14 cellular contexts compared by ENCODE assay signal in the genomic region with DNA sequence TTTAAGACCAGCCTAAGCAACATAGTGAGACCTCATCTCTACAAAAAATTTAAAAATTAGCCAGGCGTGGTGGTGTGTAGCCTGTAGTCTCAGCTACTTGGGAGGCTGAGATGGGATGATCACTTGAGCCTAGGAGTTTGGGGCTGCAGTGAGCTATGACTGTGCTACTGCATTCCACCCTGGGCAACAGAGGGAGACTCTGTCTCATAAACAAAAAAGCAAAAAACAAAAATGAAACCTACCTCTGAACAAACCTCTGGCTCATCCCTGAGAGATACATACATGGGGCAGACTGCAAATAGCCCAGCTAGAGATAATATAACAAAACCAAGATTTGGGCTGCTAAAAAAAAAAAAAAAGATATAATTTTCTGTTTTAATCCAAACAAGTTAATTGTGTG. TPM values are rescaled to one million over a fixed set of nuclear protein-coding genes. Genes with fewer than 3 reads are reported as not detected.
A peak's percentile ranks its signal among the peaks of the same experiment; 100 is the strongest.
DNase-seq lines count a peak whose midpoint lies in the region; ATAC-seq and TF ChIP-seq lines count a peak whose summit lies in the region.
"Had no signal": no experiment of that assay in that cellular context is flagged by ENCODE, and none has a peak within 500 bp of the region (broad histone marks: within the 10 kb centered on the region; RNA-seq: fewer than 3 reads in every experiment).

No MANE protein-coding gene starts in this region.

- in situ Hi-C loops in GM13977 (cut with MboI; ENCODE audit: low pct_unique_long_range_greater_than_20kb, low sequenced_read_pairs, unreplicated experiment): loop anchor here (10.0 kb wide), 1 partner anchor 200 kb away; no protein-coding TSS in a partner anchor

- peaks cover 15% of the 10 kb centered on the region for H3K27me3 Mint-ChIP-seq in chondrocyte (ENCODE audit: low read depth)

- ATAC-seq in GM19372 (IDR thresholded peaks at IDR 0.05; ENCODE audit: low read depth, unreplicated experiment) (peak; percentile 96), HG02981 (IDR thresholded peaks at IDR 0.05; ENCODE audit: unreplicated experiment) (peak; percentile 92)

- no peaks in the 10 kb centered on the region for H3K36me3 Mint-ChIP-seq in chondrocyte (ENCODE audit: low read depth)

- no peak overlapping the region for H3K4me3 ChIP-seq in epithelial cell of esophagus (ENCODE audit: low read length)

- H3K27ac Mint-ChIP-seq in chondrocyte (ENCODE audit: unreplicated experiment): no peak overlapping the region
- H3K27ac Mint-ChIP-seq: activated B cell treated with CpG ODN at 0.5 μM for 24 hours had no signal

- no peak overlapping the region for H3K4me3 Mint-ChIP-seq in chondrocyte (ENCODE audit: unreplicated experiment)
- H3K4me3 Mint-ChIP-seq: activated B cell treated with CpG ODN at 0.5 μM for 24 hours had no signal

- TF ChIP-seq CTCF in GM13977 (IDR thresholded peaks at IDR 0.05; ENCODE audit: extremely low read depth, insufficient read depth, missing control alignments) (peak; percentile 43), epithelial cell of esophagus (IDR thresholded peaks at IDR 0.05; ENCODE audit: insufficient read depth, low read depth, low read length, missing control alignments) (peak; percentile 40), chondrocyte (IDR thresholded peaks at IDR 0.05) (no peak)

- no peaks in the 10 kb centered on the region for H3K4me1 Mint-ChIP-seq in chondrocyte (ENCODE audit: low read depth)

- no peaks in the 10 kb centered on the region for H3K9me3 Mint-ChIP-seq in chondrocyte (ENCODE audit: low read depth)
- H3K9me3 Mint-ChIP-seq: activated B cell treated with CpG ODN at 0.5 μM for 24 hours had no signal

- DNase-seq in GM13977 (ENCODE audit: low spot score) (no peak), epithelial cell of esophagus (ENCODE audit: low read depth) (peak; percentile 20), chondrocyte (ENCODE audit: low spot score) (no peak), NCI-H187 (lab: John Stamatoyannopoulos, UW) (no peak), COLO668 (lab: John Stamatoyannopoulos, UW; ENCODE audit: unreplicated experiment) (no peak)
- DNase-seq in stimulated activated CD4-positive, alpha-beta T cell treated with anti-CD3 and anti-CD28 coated beads, Interleukin-4, amount 100 ng/mL, for 1 hour: no peak
- DNase-seq: activated B cell treated with CpG ODN at 0.5 μM for 24 hours, anterior cingulate cortex, EL, NCI-H1092, retina had no signal

RNA-seq across cellular contexts. Expression of a gene that starts 19.5 kb away (rescaled TPM):
- not detected in 3 replicates for total RNA-seq in chondrocyte
- total RNA-seq: activated B cell treated with CpG ODN at 0.5 μM for 24 hours, lung microvascular endothelial cell had no signal
